In the genomic region with DNA sequence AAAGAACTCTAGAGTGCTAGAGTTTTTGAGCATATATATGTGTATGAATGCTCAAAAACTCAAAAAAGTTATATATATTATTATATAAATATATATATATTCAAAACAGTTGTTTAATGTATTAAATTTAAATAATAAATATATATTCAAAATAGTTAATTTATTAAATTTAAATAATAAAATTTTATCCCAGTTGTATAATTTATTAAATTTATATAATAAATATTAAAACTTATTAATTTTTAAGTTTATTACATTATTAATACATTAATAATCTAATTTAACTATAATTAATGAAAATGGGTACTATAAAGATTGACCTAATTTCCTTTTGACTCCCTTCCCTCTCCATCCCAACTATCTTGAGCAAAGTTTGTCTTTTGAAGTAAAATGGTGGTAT, we compare ENCODE assay signal across 18 cellular contexts.
DNase-seq lines count a peak whose midpoint lies in the region; ATAC-seq, FAIRE-seq and TF ChIP-seq lines count a peak whose summit lies in the region.
"Had no signal": no experiment of that assay in that cellular context is flagged by ENCODE, and none has a peak within 500 bp of the region (broad histone marks: within the 10 kb centered on the region; RNA-seq: fewer than 3 reads in every experiment).

No MANE protein-coding gene starts in this region.

- peak; percentile 95 for FAIRE-seq in G401.6 (lab: Jason Lieb, UNC)
- FAIRE-seq in colon (lab: Jason Lieb, UNC) = peak; percentile 28
- FAIRE-seq in pancreas (lab: Jason Lieb, UNC) = peak; percentile 92
- FAIRE-seq: H54 had no signal

- no peak for TF ChIP-seq CTCF in pancreas (IDR thresholded peaks at IDR 0.05)
- TF ChIP-seq CTCF in upper lobe of right lung (IDR thresholded peaks at IDR 0.05) = no peak
- TF ChIP-seq CTCF in ovary (IDR thresholded peaks at IDR 0.05) = no peak

- TF ChIP-seq POLR2A in ovary (IDR thresholded peaks at IDR 0.05) = no peak

- no peaks in the 10 kb centered on the region for H3K4me1 ChIP-seq in pancreas
- no peaks in the 10 kb centered on the region for H3K4me1 ChIP-seq in upper lobe of right lung
- no peaks in the 10 kb centered on the region for H3K4me1 ChIP-seq in ovary (ENCODE audit: insufficient read depth)

- no peak for TF ChIP-seq EP300 in ovary (IDR thresholded peaks at IDR 0.05)

- DNase-seq in pancreas (no peak), SK-N-DZ (ENCODE audit: low spot score) (no peak), upper lobe of right lung (no peak), ovary (no peak)
- no peak for DNase-seq in activated T-cell treated with anti-CD3 and anti-CD28 coated beads, Interleukin-2, amount 50 U/mL, for 1 hour
- DNase-seq: 8988T; AML-193; CD4-positive, alpha-beta T cell; DMS153; DMS79; GF-D8; HCEC 1CT had no signal

- H3K36me3 ChIP-seq in pancreas (no peaks in the 10 kb centered on the region), upper lobe of right lung (no peaks in the 10 kb centered on the region), ovary (no peaks in the 10 kb centered on the region)

- no peak for ATAC-seq in pancreas
- no peak for ATAC-seq in upper lobe of right lung
- ATAC-seq: GM23338 had no signal

- H3K27me3 ChIP-seq in pancreas (no peaks in the 10 kb centered on the region), upper lobe of right lung (no peaks in the 10 kb centered on the region), ovary (no peaks in the 10 kb centered on the region)

- intact Hi-C loops in pancreas (cut with DNase I) = no loop called here
- intact Hi-C loops in upper lobe of right lung (cut with DNase I) = no loop called here
- intact Hi-C loops in ovary (cut with DNase I) = no loop called here

- H3K27ac ChIP-seq in pancreas (no peak overlapping the region), upper lobe of right lung (no peak overlapping the region), ovary (no peak overlapping the region)
- H3K27ac ChIP-seq: C4-2B, HL-60 had no signal

- H3K4me3 ChIP-seq in pancreas (no peak overlapping the region), upper lobe of right lung (no peak overlapping the region), ovary (no peak overlapping the region)
- H3K4me3 ChIP-seq: GM23338 had no signal

- H3K9me3 ChIP-seq in pancreas (no peaks in the 10 kb centered on the region), upper lobe of right lung (no peaks in the 10 kb centered on the region), ovary (no peaks in the 10 kb centered on the region)
